ENCODE assay signal across 1 cellular context in genomic region chr7:100434297-100435144, GRCh38.
TF ChIP-seq lines count a peak whose summit lies in the region.

No MANE protein-coding gene starts in this region.

TF ChIP-seq in SK-N-SH, 30 proteins besides CTCF, POLR2A, EP300 and RAD21 (continued from another document):
- TF ChIP-seq REST (IDR thresholded peaks at IDR 0.05; ENCODE audit: low read depth, low read length): no peak
- TF ChIP-seq GABPA (IDR thresholded peaks at IDR 0.05; ENCODE audit: low read depth): no peak
- TF ChIP-seq USF1 (IDR thresholded peaks at IDR 0.05; ENCODE audit: borderline replicate concordance, low read depth): no peak
- TF ChIP-seq CHD2 (IDR thresholded peaks at IDR 0.05; ENCODE audit: low read length, partially characterized antibody): no peak
- no peak for TF ChIP-seq YY1 (IDR thresholded peaks at IDR 0.05; ENCODE audit: low read depth)
- no peak for TF ChIP-seq TCF12 (IDR thresholded peaks at IDR 0.05)
- no peak; the same call in 1 of the 2 replicates for TF ChIP-seq POLR2AphosphoS5 (IDR thresholded peaks at IDR 0.05; ENCODE audit: low read depth, low read length)
- TF ChIP-seq JUND (IDR thresholded peaks at IDR 0.05): no peak
- TF ChIP-seq NFIC (IDR thresholded peaks at IDR 0.05; ENCODE audit: borderline replicate concordance): no peak
